14 cellular contexts compared by ENCODE assay signal in the genomic region with DNA sequence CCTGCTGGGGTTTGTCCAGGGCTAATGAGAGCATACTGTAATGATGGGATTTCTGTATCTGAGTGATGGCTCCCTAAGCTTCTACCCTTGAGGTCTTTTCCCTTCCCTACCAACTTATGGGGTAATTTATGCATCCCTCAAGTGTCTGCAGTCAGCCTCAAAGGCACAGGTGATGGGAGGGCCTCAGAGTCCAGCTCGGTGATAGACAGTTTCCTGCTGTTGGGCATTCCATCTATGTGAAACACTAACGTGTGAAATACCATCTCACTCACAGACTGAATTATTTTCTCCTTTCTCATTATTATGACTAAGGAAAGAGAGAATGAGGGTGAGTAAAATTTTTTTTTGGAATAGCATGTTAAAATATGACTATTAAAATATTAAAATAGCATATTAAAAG.
"Had no signal": no experiment of that assay in that cellular context is flagged by ENCODE, and none has a peak within 500 bp of the region (broad histone marks: within the 10 kb centered on the region; RNA-seq: fewer than 3 reads in every experiment).

No MANE protein-coding gene starts in this region.

- ATAC-seq: heart left ventricle; left lobe of liver; natural killer cell; right cardiac atrium; stimulated activated effector memory CD8-positive, alpha-beta T cell treated with anti-CD3 and anti-CD28 coated beads, Interleukin-12 subunit alpha, Interleukin-12 subunit beta, amount 100 ng/mL, for 72 hours; stimulated activated naive CD8-positive, alpha-beta T cell treated with anti-CD3 and anti-CD28 coated beads, Interleukin-15, Interleukin-2, amounts not matched to agents 100 U/mL and 50 U/mL, for 24 hours had no signal

- DNase-seq: effector CD4-positive, alpha-beta T cell; foreskin melanocyte; heart left ventricle; hippocampal formation; mammary epithelial cell; natural killer cell; ovary; right cardiac atrium; stimulated activated CD4-positive, alpha-beta T cell treated with anti-CD3 and anti-CD28 coated beads, Interleukin-4, amount 100 ng/mL, for 1 hour; stimulated activated CD8-positive, alpha-beta memory T cell treated with anti-CD3 and anti-CD28 coated beads, Interleukin-4, amount 100 ng/mL, for 48 hours; stimulated activated naive CD8-positive, alpha-beta T cell treated with anti-CD3 and anti-CD28 coated beads, Interleukin-15, Interleukin-2, amounts not matched to agents 100 U/mL and 50 U/mL, for 24 hours; thyroid gland had no signal
